Comparison of ENCODE assay signal across 8 cellular contexts in genomic region chr6:2763876-2764540, GRCh38. TPM values are rescaled to one million over a fixed set of nuclear protein-coding genes. Genes with fewer than 3 reads are reported as not detected.
DNase-seq lines count a peak whose midpoint lies in the region; ATAC-seq, FAIRE-seq and TF ChIP-seq lines count a peak whose summit lies in the region.

No MANE protein-coding gene starts in this region.

- H3K27me3 ChIP-seq in hepatocyte (no peaks in the 10 kb centered on the region), stomach smooth muscle (ENCODE audit: control insufficient read depth in 1 of 2, insufficient read depth in 2 of 2, low read length in 2 of 2) (no peaks in the 10 kb centered on the region)

- peak overlapping the region; percentile 67 to 89 for H3K9ac ChIP-seq in stomach smooth muscle (ENCODE audit: low read length in 2 of 2)

- CTCF ChIA-PET in activated CD4-positive, alpha-beta memory T cell treated with anti-CD3 and anti-CD28 coated beads, Interleukin-2, amount 10 ng/mL, durations not matched to agents 7 days and 5 days (lab: Charles Lee): interaction anchor here (0.9 to 2.3 kb wide), 3 partner anchors 12 to 129 kb away, joined by 3 to 15 read pairs (median 7); partner anchors contain the start of gene MYLK4

- peaks cover 10% of the 10 kb centered on the region for H3K36me3 Mint-ChIP-seq in activated CD4-positive, alpha-beta memory T cell treated with anti-CD3 and anti-CD28 coated beads, Interleukin-2, amount 10 ng/mL, durations not matched to agents 7 days and 5 days (ENCODE audit: low read depth)

- H3K4me1 Mint-ChIP-seq in activated CD4-positive, alpha-beta memory T cell treated with anti-CD3 and anti-CD28 coated beads, Interleukin-2, amount 10 ng/mL, durations not matched to agents 7 days and 5 days: peaks cover 41% of the 10 kb centered on the region

- no peak for TF ChIP-seq POLR2A in GM12892 (IDR thresholded peaks at IDR 0.05; ENCODE audit: low read depth, low read length)

- peaks cover 22% of the 10 kb centered on the region for H3K4me1 ChIP-seq in hepatocyte (ENCODE audit: insufficient read depth)
- peaks cover 22% of the 10 kb centered on the region for H3K4me1 ChIP-seq in stomach smooth muscle (ENCODE audit: control insufficient read depth, insufficient read depth, low read length)

- no peaks in the 10 kb centered on the region for H3K9me2 ChIP-seq in hepatocyte (replicated peaks; ENCODE audit: insufficient read depth)

- WGBS in hepatocyte (ENCODE audit: low lambda C conversion rate, missing lambda C conversion rate): 90% methylated on average over 27 of the region's 27 CpGs

- H3K27me3 Mint-ChIP-seq in activated CD4-positive, alpha-beta memory T cell treated with anti-CD3 and anti-CD28 coated beads, Interleukin-2, amount 10 ng/mL, durations not matched to agents 7 days and 5 days: no peaks in the 10 kb centered on the region

- H3K4me3 ChIP-seq in hepatocyte (peak overlapping the region; percentile 8), stomach smooth muscle (ENCODE audit: low read length in 2 of 2) (peak overlapping the region; percentile 61 to 81)

- peak overlapping the region; percentile 96 for H3K27ac Mint-ChIP-seq in activated CD4-positive, alpha-beta memory T cell treated with anti-CD3 and anti-CD28 coated beads, Interleukin-2, amount 10 ng/mL, durations not matched to agents 7 days and 5 days

- peak overlapping the region; percentile 76 for H3K4me3 Mint-ChIP-seq in activated CD4-positive, alpha-beta memory T cell treated with anti-CD3 and anti-CD28 coated beads, Interleukin-2, amount 10 ng/mL, durations not matched to agents 7 days and 5 days

- no peaks in the 10 kb centered on the region for H3K36me3 ChIP-seq in hepatocyte (replicated peaks; ENCODE audit: insufficient read depth, low read depth)
- H3K36me3 ChIP-seq in stomach smooth muscle (ENCODE audit: control insufficient read depth in 2 of 2, insufficient read depth in 2 of 2, low read length in 2 of 2): no peaks in the 10 kb centered on the region

- DNase-seq in NCI-H748 (lab: John Stamatoyannopoulos, UW; ENCODE audit: unreplicated experiment) (peak; percentile 58), NCI-H748 treated with DMSO at 0.1 percent for 48 hours (lab: John Stamatoyannopoulos, UW) (no peak), hepatocyte (ENCODE audit: low spot score) (no peak), GM12892 (ENCODE audit: insufficient read length) (no peak)
- DNase-seq in activated CD4-positive, alpha-beta memory T cell treated with anti-CD3 and anti-CD28 coated beads, Interleukin-2, amount 10 ng/mL, durations not matched to agents 7 days and 5 days: no peak

- POLR2A ChIA-PET in activated CD4-positive, alpha-beta memory T cell treated with anti-CD3 and anti-CD28 coated beads, Interleukin-2, amount 10 ng/mL, durations not matched to agents 7 days and 5 days (lab: Charles Lee): interaction anchor here (0.6 to 0.9 kb wide), 3 partner anchors 11 to 28 kb away, joined by 3 to 4 read pairs (median 3); partner anchors contain the start of gene MYLK4

- no peak for FAIRE-seq in GM12892 (lab: Jason Lieb, UNC)

- peaks cover 29% of the 10 kb centered on the region for H3K79me2 ChIP-seq in hepatocyte

- ATAC-seq in GM19455 (IDR thresholded peaks at IDR 0.05; ENCODE audit: unreplicated experiment): no peak
- ATAC-seq in HG02678 (IDR thresholded peaks at IDR 0.05; ENCODE audit: unreplicated experiment): no peak

- H3K27ac ChIP-seq in hepatocyte (peak overlapping the region; percentile 85), stomach smooth muscle (ENCODE audit: low read length) (peak overlapping the region; percentile 88)

- no peaks in the 10 kb centered on the region for H3K9me3 Mint-ChIP-seq in activated CD4-positive, alpha-beta memory T cell treated with anti-CD3 and anti-CD28 coated beads, Interleukin-2, amount 10 ng/mL, durations not matched to agents 7 days and 5 days

- no peak for TF ChIP-seq CTCF in hepatocyte (IDR thresholded peaks at IDR 0.05; ENCODE audit: poor library complexity)

- H4K20me1 ChIP-seq in hepatocyte (ENCODE audit: insufficient read depth, poor library complexity, severe bottlenecking): peaks cover 27% of the 10 kb centered on the region

- H3K9me3 ChIP-seq in hepatocyte (ENCODE audit: low read depth) (no peaks in the 10 kb centered on the region), stomach smooth muscle (ENCODE audit: control insufficient read depth in 2 of 2, low read length in 2 of 2) (no peaks in the 10 kb centered on the region)

- H2AFZ ChIP-seq in hepatocyte: peak overlapping the region; percentile 47

- peak overlapping the region; percentile 76 for H3K4me2 ChIP-seq in hepatocyte

RNA-seq across cellular contexts. Expression of gene WRNIP1, which starts 1.2 kb away (rescaled TPM):
- 10 to 100 TPM; 39.6 to 42.1 TPM for total RNA-seq in activated CD4-positive, alpha-beta memory T cell treated with anti-CD3 and anti-CD28 coated beads, Interleukin-2, amount 10 ng/mL, durations not matched to agents 7 days and 5 days
- total RNA-seq in hepatocyte: 47.6 TPM in 2 replicates
- 44.9 and 54.6 TPM in 2 replicates for polyA plus RNA-seq in hepatocyte
- polyA plus RNA-seq in GM12892 (2012; ENCODE audit: missing spikeins): 24.3 TPM

RNA-seq across cellular contexts. Expression of gene MYLK4, which starts 13.3 kb away (rescaled TPM):
- under 1 TPM; 0.15 to 0.28 TPM for total RNA-seq in activated CD4-positive, alpha-beta memory T cell treated with anti-CD3 and anti-CD28 coated beads, Interleukin-2, amount 10 ng/mL, durations not matched to agents 7 days and 5 days
- 0.28 and 0.43 TPM in 2 replicates for total RNA-seq in hepatocyte
- 0.29 and 0.36 TPM in 2 replicates for polyA plus RNA-seq in hepatocyte
- 0.06 TPM for polyA plus RNA-seq in GM12892 (2012; ENCODE audit: missing spikeins)
